ENCODE assay signal across 1 cellular context in genomic region chr15:60397772-60398445, GRCh38.
TF ChIP-seq lines count a peak whose summit lies in the region.

Gene ANXA2 (minus strand): TSS chr15:60397986. CDS start chr15:60386075, 11,911 bp downstream.

TF ChIP-seq in K562, 482 proteins besides CTCF, POLR2A, EP300 and RAD21 (continued from another document and continues in another):
- TF ChIP-seq, protein P1, sequence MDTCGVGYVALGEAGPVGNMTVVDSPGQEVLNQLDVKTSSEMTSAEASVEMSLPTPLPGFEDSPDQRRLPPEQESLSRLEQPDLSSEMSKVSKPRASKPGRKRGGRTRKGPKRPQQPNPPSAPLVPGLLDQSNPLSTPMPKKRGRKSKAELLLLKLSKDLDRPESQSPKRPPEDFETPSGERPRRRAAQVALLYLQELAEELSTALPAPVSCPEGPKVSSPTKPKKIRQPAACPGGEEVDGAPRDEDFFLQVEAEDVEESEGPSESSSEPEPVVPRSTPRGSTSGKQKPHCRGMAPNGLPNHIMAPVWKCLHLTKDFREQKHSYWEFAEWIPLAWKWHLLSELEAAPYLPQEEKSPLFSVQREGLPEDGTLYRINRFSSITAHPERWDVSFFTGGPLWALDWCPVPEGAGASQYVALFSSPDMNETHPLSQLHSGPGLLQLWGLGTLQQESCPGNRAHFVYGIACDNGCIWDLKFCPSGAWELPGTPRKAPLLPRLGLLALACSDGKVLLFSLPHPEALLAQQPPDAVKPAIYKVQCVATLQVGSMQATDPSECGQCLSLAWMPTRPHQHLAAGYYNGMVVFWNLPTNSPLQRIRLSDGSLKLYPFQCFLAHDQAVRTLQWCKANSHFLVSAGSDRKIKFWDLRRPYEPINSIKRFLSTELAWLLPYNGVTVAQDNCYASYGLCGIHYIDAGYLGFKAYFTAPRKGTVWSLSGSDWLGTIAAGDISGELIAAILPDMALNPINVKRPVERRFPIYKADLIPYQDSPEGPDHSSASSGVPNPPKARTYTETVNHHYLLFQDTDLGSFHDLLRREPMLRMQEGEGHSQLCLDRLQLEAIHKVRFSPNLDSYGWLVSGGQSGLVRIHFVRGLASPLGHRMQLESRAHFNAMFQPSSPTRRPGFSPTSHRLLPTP (IDR thresholded peaks at IDR 0.05; ENCODE audit: borderline replicate concordance, extremely low read depth, insufficient read length): no peak
- TF ChIP-seq NFATC3 (IDR thresholded peaks at IDR 0.05) (no peak), BDP1 (IDR thresholded peaks at IDR 0.05; ENCODE audit: insufficient read depth, insufficient read length) (no peak), ZNF280A (IDR thresholded peaks at IDR 0.05; ENCODE audit: low read depth, partially characterized antibody) (no peak), HDAC1 (IDR thresholded peaks at IDR 0.05) (peak in 1 of 2 experiments; percentile 27; a peak in 1 of 4 replicates), NCOA2 (IDR thresholded peaks at IDR 0.05; ENCODE audit: partially characterized antibody in 2 of 2) (no peak), PHF21A (IDR thresholded peaks at IDR 0.05; ENCODE audit: borderline replicate concordance, low read depth) (0 out of 2 replicates have a peak, but pooled peaks have one; percentile 12), NCOA4 (IDR thresholded peaks at IDR 0.05; ENCODE audit: partially characterized antibody) (no peak), POLR2H (tag; IDR thresholded peaks at IDR 0.05; ENCODE audit: low read depth) (peak; percentile 78), ZBTB40 (IDR thresholded peaks at IDR 0.05) (no peak), ZBTB40 (CRISPR knock-in tag; IDR thresholded peaks at IDR 0.05) (no peak), CHAMP1 (IDR thresholded peaks at IDR 0.05) (no peak), ZNF146 (CRISPR knock-in tag; IDR thresholded peaks at IDR 0.05; ENCODE audit: unreplicated experiment) (no peak), ZNF239 (CRISPR knock-in tag; IDR thresholded peaks at IDR 0.05) (no peak), HDAC3 (IDR thresholded peaks at IDR 0.05; ENCODE audit: borderline replicate concordance, partially characterized antibody) (no peak), SIRT6 (IDR thresholded peaks at IDR 0.05; ENCODE audit: low read depth, low read length) (no peak), NCOA1 (IDR thresholded peaks at IDR 0.05; ENCODE audit: low read depth) (no peak), POLR3G (IDR thresholded peaks at IDR 0.05; ENCODE audit: extremely low read depth, insufficient read length, insufficient replicate concordance) (no peak), ZNF263 (CRISPR knock-in tag; IDR thresholded peaks at IDR 0.05; ENCODE audit: borderline replicate concordance) (0 out of 2 replicates have a peak, but pooled peaks have one; percentile 2), JUND (IDR thresholded peaks at IDR 0.05; ENCODE audit: borderline replicate concordance, low read depth, low read length) (peak; percentile 95), JUND (tag; IDR thresholded peaks at IDR 0.05; ENCODE audit: borderline replicate concordance, low read depth, low read length) (peak; percentile 84; the same call in 1 of the 3 replicates), CBX5 (IDR thresholded peaks at IDR 0.05; ENCODE audit: borderline replicate concordance, low read depth) (no peak), HBP1 (CRISPR knock-in tag; IDR thresholded peaks at IDR 0.05) (no peak), ZNF75A (CRISPR knock-in tag; IDR thresholded peaks at IDR 0.05) (no peak), GMEB1 (CRISPR knock-in tag; IDR thresholded peaks at IDR 0.05) (no peak), SNAPC5 (CRISPR knock-in tag; IDR thresholded peaks at IDR 0.05) (no peak)
- TF ChIP-seq, protein P2, sequence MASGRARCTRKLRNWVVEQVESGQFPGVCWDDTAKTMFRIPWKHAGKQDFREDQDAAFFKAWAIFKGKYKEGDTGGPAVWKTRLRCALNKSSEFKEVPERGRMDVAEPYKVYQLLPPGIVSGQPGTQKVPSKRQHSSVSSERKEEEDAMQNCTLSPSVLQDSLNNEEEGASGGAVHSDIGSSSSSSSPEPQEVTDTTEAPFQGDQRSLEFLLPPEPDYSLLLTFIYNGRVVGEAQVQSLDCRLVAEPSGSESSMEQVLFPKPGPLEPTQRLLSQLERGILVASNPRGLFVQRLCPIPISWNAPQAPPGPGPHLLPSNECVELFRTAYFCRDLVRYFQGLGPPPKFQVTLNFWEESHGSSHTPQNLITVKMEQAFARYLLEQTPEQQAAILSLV (tag; IDR thresholded peaks at IDR 0.05): no peak
- TF ChIP-seq, protein P3, sequence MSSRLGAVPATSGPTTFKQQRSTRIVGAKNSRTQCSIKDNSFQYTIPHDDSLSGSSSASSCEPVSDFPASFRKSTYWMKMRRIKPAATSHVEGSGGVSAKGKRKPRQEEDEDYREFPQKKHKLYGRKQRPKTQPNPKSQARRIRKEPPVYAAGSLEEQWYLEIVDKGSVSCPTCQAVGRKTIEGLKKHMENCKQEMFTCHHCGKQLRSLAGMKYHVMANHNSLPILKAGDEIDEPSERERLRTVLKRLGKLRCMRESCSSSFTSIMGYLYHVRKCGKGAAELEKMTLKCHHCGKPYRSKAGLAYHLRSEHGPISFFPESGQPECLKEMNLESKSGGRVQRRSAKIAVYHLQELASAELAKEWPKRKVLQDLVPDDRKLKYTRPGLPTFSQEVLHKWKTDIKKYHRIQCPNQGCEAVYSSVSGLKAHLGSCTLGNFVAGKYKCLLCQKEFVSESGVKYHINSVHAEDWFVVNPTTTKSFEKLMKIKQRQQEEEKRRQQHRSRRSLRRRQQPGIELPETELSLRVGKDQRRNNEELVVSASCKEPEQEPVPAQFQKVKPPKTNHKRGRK (tag; IDR thresholded peaks at IDR 0.05): no peak
- TF ChIP-seq, protein P4, sequence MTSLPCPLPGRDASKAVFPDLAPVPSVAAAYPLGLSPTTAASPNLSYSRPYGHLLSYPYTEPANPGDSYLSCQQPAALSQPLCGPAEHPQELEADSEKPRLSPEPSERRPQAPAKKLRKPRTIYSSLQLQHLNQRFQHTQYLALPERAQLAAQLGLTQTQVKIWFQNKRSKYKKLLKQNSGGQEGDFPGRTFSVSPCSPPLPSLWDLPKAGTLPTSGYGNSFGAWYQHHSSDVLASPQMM (CRISPR knock-in tag; IDR thresholded peaks at IDR 0.05): no peak
- TF ChIP-seq, protein P5, sequence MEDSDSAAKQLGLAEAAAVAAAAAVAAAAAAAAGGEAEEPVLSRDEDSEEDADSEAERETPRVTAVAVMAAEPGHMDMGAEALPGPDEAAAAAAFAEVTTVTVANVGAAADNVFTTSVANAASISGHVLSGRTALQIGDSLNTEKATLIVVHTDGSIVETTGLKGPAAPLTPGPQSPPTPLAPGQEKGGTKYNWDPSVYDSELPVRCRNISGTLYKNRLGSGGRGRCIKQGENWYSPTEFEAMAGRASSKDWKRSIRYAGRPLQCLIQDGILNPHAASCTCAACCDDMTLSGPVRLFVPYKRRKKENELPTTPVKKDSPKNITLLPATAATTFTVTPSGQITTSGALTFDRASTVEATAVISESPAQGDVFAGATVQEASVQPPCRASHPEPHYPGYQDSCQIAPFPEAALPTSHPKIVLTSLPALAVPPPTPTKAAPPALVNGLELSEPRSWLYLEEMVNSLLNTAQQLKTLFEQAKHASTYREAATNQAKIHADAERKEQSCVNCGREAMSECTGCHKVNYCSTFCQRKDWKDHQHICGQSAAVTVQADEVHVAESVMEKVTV (CRISPR knock-in tag; IDR thresholded peaks at IDR 0.05): no peak
